1 cellular context compared by ENCODE assay signal in genomic region chr22:26718488-26718887, GRCh38.
TF ChIP-seq lines count a peak whose summit lies in the region.

No MANE protein-coding gene starts in this region.

TF ChIP-seq in SK-N-SH, 30 proteins besides CTCF, POLR2A, EP300 and RAD21 (continued from another document):
- no peak for TF ChIP-seq ELF1 (IDR thresholded peaks at IDR 0.05)
- TF ChIP-seq, protein P1, sequence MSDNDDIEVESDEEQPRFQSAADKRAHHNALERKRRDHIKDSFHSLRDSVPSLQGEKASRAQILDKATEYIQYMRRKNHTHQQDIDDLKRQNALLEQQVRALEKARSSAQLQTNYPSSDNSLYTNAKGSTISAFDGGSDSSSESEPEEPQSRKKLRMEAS (IDR thresholded peaks at IDR 0.05; ENCODE audit: low read depth): no peak
- no peak for TF ChIP-seq FOXM1 (IDR thresholded peaks at IDR 0.05; ENCODE audit: low read depth)
- no peak for TF ChIP-seq USF2 (IDR thresholded peaks at IDR 0.05; ENCODE audit: borderline replicate concordance, low read depth, low read length)
- TF ChIP-seq FOSL2 (IDR thresholded peaks at IDR 0.05; ENCODE audit: borderline replicate concordance, low read depth): no peak
